In genomic region chr2:36354816-36355156, GRCh38 we compare ENCODE assay signal across 8 cellular contexts. TPM values are rescaled to one million over a fixed set of nuclear protein-coding genes. Genes with fewer than 3 reads are reported as not detected.
A peak's percentile ranks its signal among the peaks of the same experiment; 100 is the strongest.
DNase-seq lines count a peak whose midpoint lies in the region; ATAC-seq and TF ChIP-seq lines count a peak whose summit lies in the region.

No MANE protein-coding gene starts in this region.

- no peaks in the 10 kb centered on the region for H3K79me1 ChIP-seq in mesenchymal stem cell (replicated peaks; ENCODE audit: low read length, poor library complexity, severe bottlenecking)

- no peak for DNase-seq in activated T-cell treated with anti-CD3 and anti-CD28 coated beads, Interleukin-2, amount 50 U/mL, for 72 hours
- DNase-seq in activated T-cell treated with anti-CD3 and anti-CD28 coated beads, Interleukin-2, amount 50 U/mL, for 48 hours, result no peak
- DNase-seq in central memory CD8-positive, alpha-beta T cell (ENCODE audit: low spot score in 2 of 2), result no peak
- DNase-seq in mesenchymal stem cell (no peak), upper lobe of left lung (no peak), NCI-H2196 (lab: John Stamatoyannopoulos, UW; ENCODE audit: unreplicated experiment) (no peak), NCI-H69 (lab: John Stamatoyannopoulos, UW) (no peak)

- H3K14ac ChIP-seq in mesenchymal stem cell (ENCODE audit: low read length in 2 of 2), result no peak overlapping the region

- peak overlapping the region in 1 of 2 experiments; percentile 94 for H3K4ac ChIP-seq in mesenchymal stem cell (ENCODE audit: low read depth in 1 of 2, low read length in 2 of 2)

- H3K36me3 ChIP-seq in mesenchymal stem cell (ENCODE audit: control insufficient read depth in 1 of 2, insufficient read depth in 2 of 2, low read depth in 1 of 2, low read length in 2 of 2) (no peaks in the 10 kb centered on the region), upper lobe of left lung (no peaks in the 10 kb centered on the region)

- no peak overlapping the region for H3K27ac Mint-ChIP-seq in activated T-cell treated with anti-CD3 and anti-CD28 coated beads, Interleukin-2, amount 50 U/mL, for 72 hours
- H3K27ac Mint-ChIP-seq in central memory CD8-positive, alpha-beta T cell (ENCODE audit: low read depth), result no peak overlapping the region

- no peaks in the 10 kb centered on the region for H3K9me3 Mint-ChIP-seq in activated T-cell treated with anti-CD3 and anti-CD28 coated beads, Interleukin-2, amount 50 U/mL, for 72 hours
- no peaks in the 10 kb centered on the region for H3K9me3 Mint-ChIP-seq in central memory CD8-positive, alpha-beta T cell

- no peak overlapping the region for H4K91ac ChIP-seq in mesenchymal stem cell (ENCODE audit: low read length)

- no peak overlapping the region for H3K23ac ChIP-seq in mesenchymal stem cell (ENCODE audit: low read length in 2 of 2)

- no peak for TF ChIP-seq CTCF in upper lobe of left lung (IDR thresholded peaks at IDR 0.05)

- H3K18ac ChIP-seq in mesenchymal stem cell (ENCODE audit: low read depth in 1 of 2, low read length in 2 of 2), result peak overlapping the region; percentile 91 to 97

- peak overlapping the region; percentile 86 for H2AFZ ChIP-seq in mesenchymal stem cell (ENCODE audit: low read depth, low read length)

- no peak overlapping the region for H2BK120ac ChIP-seq in mesenchymal stem cell (ENCODE audit: low read depth, low read length)

- no peak overlapping the region for H4K8ac ChIP-seq in mesenchymal stem cell (ENCODE audit: low read length)

- TF ChIP-seq EP300 in upper lobe of left lung (IDR thresholded peaks at IDR 0.05), result no peak

- TF ChIP-seq POLR2A in upper lobe of left lung (IDR thresholded peaks at IDR 0.05), result no peak

- H3K4me1 ChIP-seq in mesenchymal stem cell (ENCODE audit: control insufficient read depth, insufficient read depth, low read depth, low read length), result peaks cover 3% of the 10 kb centered on the region
- H3K4me1 ChIP-seq in upper lobe of left lung, result peaks cover 21 to 50% (median 30%) of the 10 kb centered on the region in 4 donors

- H2BK5ac ChIP-seq in mesenchymal stem cell (ENCODE audit: low read depth, low read length, poor library complexity, severe bottlenecking), result no peak overlapping the region

- H3K27me3 Mint-ChIP-seq in activated T-cell treated with anti-CD3 and anti-CD28 coated beads, Interleukin-2, amount 50 U/mL, for 72 hours (ENCODE audit: low read depth), result peaks cover 51% of the 10 kb centered on the region
- H3K27me3 Mint-ChIP-seq in central memory CD8-positive, alpha-beta T cell, result peaks cover 14% of the 10 kb centered on the region

- H2AK5ac ChIP-seq in mesenchymal stem cell (ENCODE audit: low read length, severe bottlenecking), result no peak overlapping the region

- peak overlapping the region; percentile 58 to 79 for H3K4me3 Mint-ChIP-seq in activated T-cell treated with anti-CD3 and anti-CD28 coated beads, Interleukin-2, amount 50 U/mL, for 72 hours
- peak overlapping the region; percentile 90 for H3K4me3 Mint-ChIP-seq in central memory CD8-positive, alpha-beta T cell

- no peak for ATAC-seq in activated T-cell treated with anti-CD3 and anti-CD28 coated beads, Interleukin-2, amount 50 U/mL, for 72 hours (replicated peaks in 1 of 2)
- ATAC-seq in central memory CD8-positive, alpha-beta T cell (replicated peaks; ENCODE audit: extremely low read depth, poor library complexity, severe bottlenecking), result no peak
- no peak for ATAC-seq in upper lobe of left lung (ENCODE audit: low FRiP score in 2 of 2)
- no peak for ATAC-seq in GM21619 (IDR thresholded peaks at IDR 0.05; ENCODE audit: unreplicated experiment)

- no peaks in the 10 kb centered on the region for H3K36me3 Mint-ChIP-seq in activated T-cell treated with anti-CD3 and anti-CD28 coated beads, Interleukin-2, amount 50 U/mL, for 72 hours (ENCODE audit: insufficient read depth in 2 of 2)
- peaks cover 6% of the 10 kb centered on the region for H3K36me3 Mint-ChIP-seq in central memory CD8-positive, alpha-beta T cell (ENCODE audit: insufficient read depth)

- H3K4me2 ChIP-seq in mesenchymal stem cell (ENCODE audit: low read length, poor library complexity, severe bottlenecking), result peak overlapping the region; percentile 49

- H3K4me1 Mint-ChIP-seq in activated T-cell treated with anti-CD3 and anti-CD28 coated beads, Interleukin-2, amount 50 U/mL, for 72 hours (ENCODE audit: low read depth), result peaks cover 39% of the 10 kb centered on the region
- peaks cover 34% of the 10 kb centered on the region for H3K4me1 Mint-ChIP-seq in central memory CD8-positive, alpha-beta T cell

- peak overlapping the region; percentile 81 to 92 for H3K4me3 ChIP-seq in mesenchymal stem cell (ENCODE audit: insufficient read depth in 1 of 2, low read depth in 1 of 2, low read length in 2 of 2)
- peak overlapping the region; percentile 42 to 86 (median 78) for H3K4me3 ChIP-seq in upper lobe of left lung

- H3K27ac ChIP-seq in mesenchymal stem cell (ENCODE audit: low read length, poor library complexity, severe bottlenecking) (peak overlapping the region; percentile 64), upper lobe of left lung (peak overlapping the region; percentile 84 to 94 (median 88))

- WGBS in mesenchymal stem cell, result 12% methylated on average over 12 of the region's 12 CpGs
- WGBS in upper lobe of left lung, 2 donors, result 24 to 27% methylated on average over 11 to 12 of the region's 12 CpGs

- H3K9ac ChIP-seq in mesenchymal stem cell (ENCODE audit: low read length), result peak overlapping the region; percentile 81

- no peak overlapping the region for H2BK15ac ChIP-seq in mesenchymal stem cell (ENCODE audit: low read depth, poor library complexity, severe bottlenecking)

- H3K27me3 ChIP-seq in mesenchymal stem cell (ENCODE audit: control insufficient read depth in 1 of 2, insufficient read depth in 1 of 2, low read length in 2 of 2), result no peaks in the 10 kb centered on the region
- H3K27me3 ChIP-seq in upper lobe of left lung, result peaks cover 0 to 11% (median 0%) of the 10 kb centered on the region in 4 donors

- H3K9me3 ChIP-seq in mesenchymal stem cell (ENCODE audit: control insufficient read depth, low read length) (no peaks in the 10 kb centered on the region), upper lobe of left lung (no peaks in the 10 kb centered on the region)

- no peak overlapping the region for H2BK12ac ChIP-seq in mesenchymal stem cell (ENCODE audit: low read length in 2 of 2)

RNA-seq across cellular contexts. Expression of gene CRIM1, which starts 0.8 kb away (rescaled TPM):
- total RNA-seq in activated T-cell treated with anti-CD3 and anti-CD28 coated beads, Interleukin-2, amount 50 U/mL, for 72 hours, result 1 to 10 TPM; 2.6 to 3.3 TPM
- polyA plus RNA-seq in mesenchymal stem cell (2013, experiment 1 of 2), result 70.6 TPM
- 70.6 TPM for polyA plus RNA-seq in mesenchymal stem cell (2013, experiment 2 of 2)
- total RNA-seq in upper lobe of left lung, result 100 to 1,000 TPM in 4 of 6 donors, 10 to 100 TPM in 2; 74.7 to 128 (median 110) TPM

Comparison
In these comparisons a context has a peak if more than half of its experiments do, and no peak if none do; other contexts are left out.
1. RNA of gene CRIM1, which starts 0.8 kb away (total RNA-seq): 74.7 to 128 TPM in upper lobe of left lung; 2.6 to 3.3 TPM in activated T-cell treated with anti-CD3 and anti-CD28 coated beads, Interleukin-2, amount 50 U/mL, for 72 hours; every median in the first group is over 10 times any median in the second.